In genomic region chr20:18496740-18497592, GRCh38 we compare ENCODE assay signal across 8 cellular contexts. TPM values are rescaled to one million over a fixed set of nuclear protein-coding genes. Genes with fewer than 3 reads are reported as not detected.
A peak's percentile ranks its signal among the peaks of the same experiment; 100 is the strongest.
DNase-seq lines count a peak whose midpoint lies in the region; ATAC-seq and TF ChIP-seq lines count a peak whose summit lies in the region.

RBBP9 (minus strand) TSS chr20:18497225; CDS start chr20:18497167, 58 bp downstream.

- H3K36me3 Mint-ChIP-seq in activated CD4-positive, alpha-beta T cell treated with anti-CD3 and anti-CD28 coated beads, Interleukin-2, amount 10 ng/mL, durations not matched to agents 7 days and 5 days (ENCODE audit: low read depth): peaks cover 8% of the 10 kb centered on the region

- CTCF ChIA-PET in BJ (lab: Yijun Ruan, JAX): interaction anchor here (1.0 to 2.1 kb wide), 4 partner anchors 9 to 84 kb away, joined by 3 to 11 read pairs (median 4); partner anchors contain the start of gene SEC23B
- CTCF ChIA-PET in activated CD4-positive, alpha-beta T cell treated with anti-CD3 and anti-CD28 coated beads, Interleukin-2, amount 10 ng/mL, durations not matched to agents 7 days and 5 days (lab: Charles Lee): interaction anchor here (0.8 to 3.9 kb wide), 10 partner anchors 10 to 32 kb away, joined by 3 to 29 read pairs (median 4); partner anchors contain the start of genes DZANK1, POLR3F and SEC23B

- H3K36me3 ChIP-seq in BJ (ENCODE audit: control insufficient read depth, insufficient read depth, low read length) (no peaks in the 10 kb centered on the region), left lung (peaks cover 0 to 11% of the 10 kb centered on the region in 2 donors)

- DNase-seq in BJ (ENCODE audit: low read depth) (peak; percentile 19), NCI-H524 treated with DMSO at 0.1 percent for 48 hours (lab: John Stamatoyannopoulos, UW) (peak; percentile 47), dedifferentiated amniotic fluid mesenchymal stem cell (ENCODE audit: extremely low spot score) (peak; percentile 70), left lung (peak; percentile 90 to 98)
- DNase-seq in activated CD4-positive, alpha-beta T cell treated with anti-CD3 and anti-CD28 coated beads, Interleukin-2, amount 10 ng/mL, durations not matched to agents 7 days and 5 days: peak; percentile 71
- DNase-seq in stimulated activated CD4-positive, alpha-beta T cell treated with anti-CD3 and anti-CD28 coated beads, Interleukin-2, amount 100 ng/mL, for 4 hours (ENCODE audit: low read depth): peak; percentile 61

- peaks cover 5 to 26% of the 10 kb centered on the region in 2 donors for H3K4me1 ChIP-seq in left lung

- H3K4me3 ChIP-seq in BJ (ENCODE audit: low read depth, low read length) (peak within 1 kb of the TSS; percentile 76), left lung (peak within 1 kb of the TSS; percentile 57 to 67)

- H3K9me3 ChIP-seq in left lung: no peaks in the 10 kb centered on the region

- intact Hi-C loops in left lung (cut with DNase I): no loop called here

- peak; percentile 57 for TF ChIP-seq POLR2A in GM19193 (IDR thresholded peaks at IDR 0.05; ENCODE audit: extremely low read depth, insufficient read depth, insufficient read length)

- peak within 1 kb of the TSS; percentile 27 to 39 for H3K27ac ChIP-seq in left lung

- TF ChIP-seq CTCF in BJ (IDR thresholded peaks at IDR 0.05; ENCODE audit: insufficient read depth, low read depth, low read length) (no peak), left lung (IDR thresholded peaks at IDR 0.05) (no peak)

- POLR2A ChIA-PET in BJ (lab: Charles Lee): interaction anchor here (0.6 to 1.4 kb wide), 2 partner anchors 11 to 1534 kb away, joined by 5 to 6 read pairs; partner anchors contain the start of gene SEC23B
- POLR2A ChIA-PET in activated CD4-positive, alpha-beta T cell treated with anti-CD3 and anti-CD28 coated beads, Interleukin-2, amount 10 ng/mL, durations not matched to agents 7 days and 5 days (lab: Charles Lee): interaction anchor here (1.6 kb wide), 1 partner anchor 10 kb away, joined by 5 read pairs; the partner anchor contains the start of gene SEC23B

- H3K4me3 Mint-ChIP-seq in activated CD4-positive, alpha-beta T cell treated with anti-CD3 and anti-CD28 coated beads, Interleukin-2, amount 10 ng/mL, durations not matched to agents 7 days and 5 days: peak within 1 kb of the TSS; percentile 88

- H3K27ac Mint-ChIP-seq in activated CD4-positive, alpha-beta T cell treated with anti-CD3 and anti-CD28 coated beads, Interleukin-2, amount 10 ng/mL, durations not matched to agents 7 days and 5 days: peak within 1 kb of the TSS; percentile 85

- no peaks in the 10 kb centered on the region for H3K27me3 Mint-ChIP-seq in activated CD4-positive, alpha-beta T cell treated with anti-CD3 and anti-CD28 coated beads, Interleukin-2, amount 10 ng/mL, durations not matched to agents 7 days and 5 days

- H3K4me1 Mint-ChIP-seq in activated CD4-positive, alpha-beta T cell treated with anti-CD3 and anti-CD28 coated beads, Interleukin-2, amount 10 ng/mL, durations not matched to agents 7 days and 5 days: peaks cover 26% of the 10 kb centered on the region

- no peaks in the 10 kb centered on the region for H3K27me3 ChIP-seq in BJ (ENCODE audit: control insufficient read depth, insufficient read depth, low read length)
- H3K27me3 ChIP-seq in left lung: no peaks in the 10 kb centered on the region

- H3K9me3 Mint-ChIP-seq in activated CD4-positive, alpha-beta T cell treated with anti-CD3 and anti-CD28 coated beads, Interleukin-2, amount 10 ng/mL, durations not matched to agents 7 days and 5 days: no peaks in the 10 kb centered on the region

- ATAC-seq in HG03432 (IDR thresholded peaks at IDR 0.05; ENCODE audit: unreplicated experiment) (peak; percentile 98), left lung (peak; percentile 99)

RNA-seq across cellular contexts. Expression of gene RBBP9, which starts in this region (rescaled TPM):
- polyA plus RNA-seq in BJ (2011; rRNA removed): 8.5 and 14.9 TPM in 2 replicates
- polyA minus RNA-seq in BJ (2011; rRNA and poly(A)+ RNA removed): 13.3 and 19.5 TPM in 2 replicates
- 10 to 100 TPM; 11.6 to 12.9 TPM for total RNA-seq in activated CD4-positive, alpha-beta T cell treated with anti-CD3 and anti-CD28 coated beads, Interleukin-2, amount 10 ng/mL, durations not matched to agents 7 days and 5 days
- 10 to 100 TPM; 17.5 to 22.4 TPM for total RNA-seq in left lung

Comparison
In these comparisons a context has a peak if more than half of its experiments do, and no peak if none do; other contexts are left out.
1. Peak in every context shown above with its lines: DNase-seq, ATAC-seq, H3K4me3 ChIP-seq and H3K27ac ChIP-seq.
2. DNase-seq: peak in every context shown above with its lines; median percentile 94 in left lung; 71 in activated CD4-positive, alpha-beta T cell treated with anti-CD3 and anti-CD28 coated beads, Interleukin-2, amount 10 ng/mL, durations not matched to agents 7 days and 5 days; 70 in dedifferentiated amniotic fluid mesenchymal stem cell; 61 in stimulated activated CD4-positive, alpha-beta T cell treated with anti-CD3 and anti-CD28 coated beads, Interleukin-2, amount 100 ng/mL, for 4 hours; 47 in NCI-H524 treated with DMSO at 0.1 percent for 48 hours; 19 in BJ.